Comparison of ENCODE assay signal across 11 cellular contexts in genomic region chr2:197893403-197894177, GRCh38.
A peak's percentile ranks its signal among the peaks of the same experiment; 100 is the strongest.
DNase-seq lines count a peak whose midpoint lies in the region; ATAC-seq and TF ChIP-seq lines count a peak whose summit lies in the region.
"Had no signal": no experiment of that assay in that cellular context is flagged by ENCODE, and none has a peak within 500 bp of the region (broad histone marks: within the 10 kb centered on the region; RNA-seq: fewer than 3 reads in every experiment).

No MANE protein-coding gene starts in this region.

- no peak for TF ChIP-seq CTCF in heart right ventricle (IDR thresholded peaks at IDR 0.05)

- peaks cover 53% of the 10 kb centered on the region for H3K4me1 ChIP-seq in CD4-positive, alpha-beta memory T cell (ENCODE audit: insufficient read depth, low read length)
- peaks cover 0 to 78% (median 47%) of the 10 kb centered on the region in 9 donors for H3K4me1 ChIP-seq in heart right ventricle

- DNase-seq in CD4-positive, alpha-beta memory T cell: no peak
- DNase-seq in heart right ventricle (peak; percentile 32 to 49), T-helper 9 cell (no peak), NCI-H146 (lab: John Stamatoyannopoulos, UW) (no peak), DMS153 treated with DMSO at 0.1 percent for 48 hours (lab: John Stamatoyannopoulos, UW; ENCODE audit: unreplicated experiment) (no peak), iPS-NIHi7 (ENCODE audit: extremely low spot score) (no peak)
- DNase-seq: HCEC 1CT had no signal

- WGBS in heart right ventricle, 2 donors: 37 to 49% methylated on average over 6 of the region's 6 CpGs

- H3K27ac ChIP-seq in CD4-positive, alpha-beta memory T cell (ENCODE audit: low read depth, low read length): no peak overlapping the region
- H3K27ac ChIP-seq in heart right ventricle: peak overlapping the region; percentile 46 to 83 (median 71)
- H3K27ac ChIP-seq: C4-2B had no signal

- no peaks in the 10 kb centered on the region for H3K27me3 Mint-ChIP-seq in CD4-positive, alpha-beta memory T cell
- H3K27me3 Mint-ChIP-seq: memory B cell had no signal

- H3K36me3 ChIP-seq in CD4-positive, alpha-beta memory T cell (ENCODE audit: insufficient read depth, low read length): no peaks in the 10 kb centered on the region
- no peaks in the 10 kb centered on the region for H3K36me3 ChIP-seq in heart right ventricle

- peak overlapping the region; percentile 67 to 93 (median 80) for H3K4me3 Mint-ChIP-seq in CD4-positive, alpha-beta memory T cell
- H3K4me3 Mint-ChIP-seq: memory B cell had no signal

- CTCF ChIA-PET in CD4-positive, alpha-beta memory T cell (lab: Charles Lee; ENCODE audit: partially characterized antibody): interaction anchor here (0.9 to 1.4 kb wide), 4 partner anchors 9 to 42 kb away, joined by 3 read pairs; no protein-coding TSS in a partner anchor

- intact Hi-C loops in CD4-positive, alpha-beta memory T cell (cut with micrococcal nuclease): loop anchor here (2.0 to 5.0 kb wide), 2 partner anchors 46 to 89 kb away; partner anchors contain the start of gene PLCL1
- intact Hi-C loops in heart right ventricle (cut with DNase I): loop anchor here in 2 of 10 donors (10.0 kb wide), 2 partner anchors 89 to 231 kb away; partner anchors contain the start of gene PLCL1 (in 1 of the 2)

- peaks cover 0 to 9% of the 10 kb centered on the region in 2 donors for H3K36me3 Mint-ChIP-seq in CD4-positive, alpha-beta memory T cell
- H3K36me3 Mint-ChIP-seq: memory B cell had no signal

- no peaks in the 10 kb centered on the region for H3K9me3 Mint-ChIP-seq in CD4-positive, alpha-beta memory T cell
- H3K9me3 Mint-ChIP-seq: memory B cell had no signal

- no peaks in the 10 kb centered on the region for H3K27me3 ChIP-seq in CD4-positive, alpha-beta memory T cell (ENCODE audit: insufficient read depth, low read length)
- H3K27me3 ChIP-seq in heart right ventricle: peaks cover 0 to 12% (median 0%) of the 10 kb centered on the region in 7 donors

- H3K4me3 ChIP-seq in CD4-positive, alpha-beta memory T cell (ENCODE audit: low read length in 2 of 2): no peak overlapping the region
- peak overlapping the region in 5 of 10 donors; percentile 3 to 31 (median 26) for H3K4me3 ChIP-seq in heart right ventricle

- no peaks in the 10 kb centered on the region for H3K9me3 ChIP-seq in CD4-positive, alpha-beta memory T cell (ENCODE audit: control insufficient read depth in 1 of 2, low read length in 2 of 2)
- H3K9me3 ChIP-seq in heart right ventricle: no peaks in the 10 kb centered on the region

- POLR2A ChIA-PET in CD4-positive, alpha-beta memory T cell (lab: Charles Lee; ENCODE audit: partially characterized antibody): interaction anchor here (1.1 to 1.7 kb wide), 3 partner anchors 15 to 35 kb away, joined by 3 to 5 read pairs (median 4); no protein-coding TSS in a partner anchor

- ATAC-seq in GM19025 (IDR thresholded peaks at IDR 0.05; ENCODE audit: low read depth, unreplicated experiment): peak; percentile 57
- peak; percentile 36 for ATAC-seq in HG03442 (IDR thresholded peaks at IDR 0.05; ENCODE audit: unreplicated experiment)
- ATAC-seq in heart right ventricle: peak; percentile 79 to 95 (median 90)

- H3K27ac Mint-ChIP-seq in CD4-positive, alpha-beta memory T cell: peak overlapping the region; percentile 69 to 96 (median 89)
- H3K27ac Mint-ChIP-seq: memory B cell had no signal

- peaks cover 34 to 67% (median 46%) of the 10 kb centered on the region in 4 donors for H3K4me1 Mint-ChIP-seq in CD4-positive, alpha-beta memory T cell
- H3K4me1 Mint-ChIP-seq: memory B cell had no signal

Comparison
In these comparisons a context has a peak if more than half of its experiments do, and no peak if none do; other contexts are left out.
1. DNase-seq: peak in heart right ventricle (2 of 2); none in CD4-positive, alpha-beta memory T cell (0 of 5), T-helper 9 cell (single experiment), NCI-H146 (single experiment), DMS153 treated with DMSO at 0.1 percent for 48 hours (single experiment) and iPS-NIHi7 (single experiment).
2. ATAC-seq: peak in every context shown above with its lines; median percentile 90 in heart right ventricle; 57 in GM19025; 36 in HG03442.